9 cellular contexts compared by ENCODE assay signal in the genomic region with DNA sequence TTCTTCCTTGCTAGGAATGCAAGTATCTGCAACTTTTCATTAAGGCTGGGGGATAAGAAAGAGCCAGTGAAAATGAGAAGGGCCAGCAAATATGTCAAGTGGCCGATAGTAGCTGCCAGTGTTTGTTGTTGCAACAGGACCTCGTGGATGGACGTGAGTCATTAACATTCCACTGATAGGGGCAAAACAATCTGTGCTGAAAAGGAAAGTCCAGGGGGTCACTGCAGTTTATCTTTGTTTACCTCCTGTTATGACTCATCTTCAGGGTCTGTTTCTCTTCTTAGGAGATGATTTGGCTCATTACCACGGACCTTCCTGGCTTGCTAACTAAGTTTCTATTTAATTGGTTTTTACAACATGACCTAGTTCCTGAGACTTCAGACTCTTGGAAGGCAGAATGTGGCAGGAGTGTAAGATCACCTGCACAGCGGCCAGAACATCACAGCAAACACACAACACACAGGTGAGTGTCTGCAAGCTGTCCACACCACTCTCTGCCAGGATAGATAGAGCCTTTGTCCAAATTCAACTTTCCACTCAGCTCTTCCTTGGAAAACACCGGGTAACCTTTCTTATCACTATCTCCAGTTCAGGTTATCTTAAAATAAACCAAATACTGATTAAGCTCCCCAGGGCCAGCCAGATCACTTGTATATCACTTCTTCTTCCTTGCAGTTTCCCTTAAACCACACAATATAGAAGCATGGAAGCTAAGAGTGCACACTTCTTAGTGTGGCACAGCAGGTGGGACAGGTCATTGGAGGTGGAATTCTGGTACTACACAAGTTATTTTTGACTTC.
A peak's percentile ranks its signal among the peaks of the same experiment; 100 is the strongest.
DNase-seq lines count a peak whose midpoint lies in the region; ATAC-seq and TF ChIP-seq lines count a peak whose summit lies in the region.
"Had no signal": no experiment of that assay in that cellular context is flagged by ENCODE, and none has a peak within 500 bp of the region (broad histone marks: within the 10 kb centered on the region; RNA-seq: fewer than 3 reads in every experiment).

No MANE protein-coding gene starts in this region.

- peak; percentile 71 to 86 for ATAC-seq in upper lobe of left lung (ENCODE audit: low FRiP score in 2 of 2)
- no peak for ATAC-seq in HG02885 (IDR thresholded peaks at IDR 0.05; ENCODE audit: poor library complexity, unreplicated experiment)
- ATAC-seq: effector memory CD8-positive, alpha-beta T cell had no signal

- TF ChIP-seq POLR2A in upper lobe of left lung (IDR thresholded peaks at IDR 0.05): no peak

- H3K4me3 ChIP-seq in astrocyte of the spinal cord (ENCODE audit: low read depth, low read length) (no peak overlapping the region), upper lobe of left lung (no peak overlapping the region), colonic mucosa (no peak overlapping the region)

- H3K27ac ChIP-seq in upper lobe of left lung (peak overlapping the region; percentile 27 to 62 (median 44)), colonic mucosa (no peak overlapping the region)

- H3K9me3 ChIP-seq in upper lobe of left lung (no peaks in the 10 kb centered on the region), colonic mucosa (no peaks in the 10 kb centered on the region)

- TF ChIP-seq CTCF in astrocyte of the spinal cord (IDR thresholded peaks at IDR 0.05; ENCODE audit: low read depth, low read length): no peak
- no peak for TF ChIP-seq CTCF in upper lobe of left lung (IDR thresholded peaks at IDR 0.05)
- no peak for TF ChIP-seq CTCF in colonic mucosa (IDR thresholded peaks at IDR 0.05)
- TF ChIP-seq CTCF in GM13976 (IDR thresholded peaks at IDR 0.05; ENCODE audit: borderline replicate concordance, control extremely low read depth, extremely low read depth, insufficient read depth, missing control alignments): no peak

- H3K36me3 ChIP-seq in upper lobe of left lung (no peaks in the 10 kb centered on the region), colonic mucosa (no peaks in the 10 kb centered on the region)

- peak in 2 of 4 donors; percentile 89 to 92 for TF ChIP-seq EP300 in upper lobe of left lung (IDR thresholded peaks at IDR 0.05)

- H3K27me3 ChIP-seq in upper lobe of left lung (no peaks in the 10 kb centered on the region), colonic mucosa (no peaks in the 10 kb centered on the region)

- H3K9ac ChIP-seq in colonic mucosa (ENCODE audit: low read depth in 2 of 2, low read length in 2 of 2): no peak overlapping the region

- WGBS in upper lobe of left lung, 2 donors: 6 to 11% methylated on average over 6 of the region's 6 CpGs

- in situ Hi-C loops in astrocyte of the spinal cord (cut with HindIII; ENCODE audit: low sequenced_read_pairs) (no loop called here), GM13976 (cut with MboI; ENCODE audit: low sequenced_read_pairs, unreplicated experiment) (no loop called here)

- intact Hi-C loops in colonic mucosa (cut with DNase I): no loop called here

- DNase-seq in HT1080 (ENCODE audit: low read depth) (peak; percentile 71), astrocyte of the spinal cord (ENCODE audit: low read depth, low spot score) (peak; percentile 38), kidney glomerular epithelial cell (lab: John Stamatoyannopoulos, UW) (peak; percentile 85), upper lobe of left lung (peak in 1 of 2 donors; percentile 70), colonic mucosa (no peak), GM13976 (ENCODE audit: low spot score) (no peak)
- DNase-seq: effector memory CD8-positive, alpha-beta T cell; stimulated activated CD4-positive, alpha-beta T cell treated with anti-CD3 and anti-CD28 coated beads, Interleukin-4, amount 100 ng/mL, for 1 hour had no signal

- H3K4me1 ChIP-seq in upper lobe of left lung: peaks cover 12 to 38% (median 26%) of the 10 kb centered on the region in 4 donors
- no peaks in the 10 kb centered on the region for H3K4me1 ChIP-seq in colonic mucosa

Comparison
In these comparisons a context has a peak if more than half of its experiments do, and no peak if none do; other contexts are left out.
1. DNase-seq: peak in HT1080 (single experiment), astrocyte of the spinal cord (single experiment) and kidney glomerular epithelial cell (single experiment); none in colonic mucosa (single experiment) and GM13976 (single experiment).